ENCODE assay signal across 1 cellular context in the genomic region with DNA sequence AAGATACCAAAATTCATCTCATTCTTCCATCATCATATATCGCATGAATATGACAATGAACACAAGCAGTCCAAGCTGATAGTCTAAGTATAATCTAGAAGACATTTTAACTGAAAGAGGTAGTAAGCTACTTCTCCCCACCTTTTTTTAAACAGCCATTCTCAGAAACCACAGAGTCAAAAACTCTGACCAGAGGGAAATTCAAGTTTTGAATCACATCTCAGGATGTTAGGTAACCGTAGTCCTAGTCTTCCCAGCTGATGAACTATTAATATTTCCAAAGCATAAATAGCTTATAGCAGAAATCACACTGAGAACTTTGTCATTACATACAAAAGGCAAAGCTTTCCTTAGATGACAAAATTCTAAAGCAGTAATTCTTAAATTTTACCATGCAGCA.
TF ChIP-seq lines count a peak whose summit lies in the region.

No MANE protein-coding gene starts in this region.

TF ChIP-seq in GM23338, 12 proteins besides CTCF, POLR2A, EP300 and RAD21 (continued from another document):
- TF ChIP-seq, protein P1, sequence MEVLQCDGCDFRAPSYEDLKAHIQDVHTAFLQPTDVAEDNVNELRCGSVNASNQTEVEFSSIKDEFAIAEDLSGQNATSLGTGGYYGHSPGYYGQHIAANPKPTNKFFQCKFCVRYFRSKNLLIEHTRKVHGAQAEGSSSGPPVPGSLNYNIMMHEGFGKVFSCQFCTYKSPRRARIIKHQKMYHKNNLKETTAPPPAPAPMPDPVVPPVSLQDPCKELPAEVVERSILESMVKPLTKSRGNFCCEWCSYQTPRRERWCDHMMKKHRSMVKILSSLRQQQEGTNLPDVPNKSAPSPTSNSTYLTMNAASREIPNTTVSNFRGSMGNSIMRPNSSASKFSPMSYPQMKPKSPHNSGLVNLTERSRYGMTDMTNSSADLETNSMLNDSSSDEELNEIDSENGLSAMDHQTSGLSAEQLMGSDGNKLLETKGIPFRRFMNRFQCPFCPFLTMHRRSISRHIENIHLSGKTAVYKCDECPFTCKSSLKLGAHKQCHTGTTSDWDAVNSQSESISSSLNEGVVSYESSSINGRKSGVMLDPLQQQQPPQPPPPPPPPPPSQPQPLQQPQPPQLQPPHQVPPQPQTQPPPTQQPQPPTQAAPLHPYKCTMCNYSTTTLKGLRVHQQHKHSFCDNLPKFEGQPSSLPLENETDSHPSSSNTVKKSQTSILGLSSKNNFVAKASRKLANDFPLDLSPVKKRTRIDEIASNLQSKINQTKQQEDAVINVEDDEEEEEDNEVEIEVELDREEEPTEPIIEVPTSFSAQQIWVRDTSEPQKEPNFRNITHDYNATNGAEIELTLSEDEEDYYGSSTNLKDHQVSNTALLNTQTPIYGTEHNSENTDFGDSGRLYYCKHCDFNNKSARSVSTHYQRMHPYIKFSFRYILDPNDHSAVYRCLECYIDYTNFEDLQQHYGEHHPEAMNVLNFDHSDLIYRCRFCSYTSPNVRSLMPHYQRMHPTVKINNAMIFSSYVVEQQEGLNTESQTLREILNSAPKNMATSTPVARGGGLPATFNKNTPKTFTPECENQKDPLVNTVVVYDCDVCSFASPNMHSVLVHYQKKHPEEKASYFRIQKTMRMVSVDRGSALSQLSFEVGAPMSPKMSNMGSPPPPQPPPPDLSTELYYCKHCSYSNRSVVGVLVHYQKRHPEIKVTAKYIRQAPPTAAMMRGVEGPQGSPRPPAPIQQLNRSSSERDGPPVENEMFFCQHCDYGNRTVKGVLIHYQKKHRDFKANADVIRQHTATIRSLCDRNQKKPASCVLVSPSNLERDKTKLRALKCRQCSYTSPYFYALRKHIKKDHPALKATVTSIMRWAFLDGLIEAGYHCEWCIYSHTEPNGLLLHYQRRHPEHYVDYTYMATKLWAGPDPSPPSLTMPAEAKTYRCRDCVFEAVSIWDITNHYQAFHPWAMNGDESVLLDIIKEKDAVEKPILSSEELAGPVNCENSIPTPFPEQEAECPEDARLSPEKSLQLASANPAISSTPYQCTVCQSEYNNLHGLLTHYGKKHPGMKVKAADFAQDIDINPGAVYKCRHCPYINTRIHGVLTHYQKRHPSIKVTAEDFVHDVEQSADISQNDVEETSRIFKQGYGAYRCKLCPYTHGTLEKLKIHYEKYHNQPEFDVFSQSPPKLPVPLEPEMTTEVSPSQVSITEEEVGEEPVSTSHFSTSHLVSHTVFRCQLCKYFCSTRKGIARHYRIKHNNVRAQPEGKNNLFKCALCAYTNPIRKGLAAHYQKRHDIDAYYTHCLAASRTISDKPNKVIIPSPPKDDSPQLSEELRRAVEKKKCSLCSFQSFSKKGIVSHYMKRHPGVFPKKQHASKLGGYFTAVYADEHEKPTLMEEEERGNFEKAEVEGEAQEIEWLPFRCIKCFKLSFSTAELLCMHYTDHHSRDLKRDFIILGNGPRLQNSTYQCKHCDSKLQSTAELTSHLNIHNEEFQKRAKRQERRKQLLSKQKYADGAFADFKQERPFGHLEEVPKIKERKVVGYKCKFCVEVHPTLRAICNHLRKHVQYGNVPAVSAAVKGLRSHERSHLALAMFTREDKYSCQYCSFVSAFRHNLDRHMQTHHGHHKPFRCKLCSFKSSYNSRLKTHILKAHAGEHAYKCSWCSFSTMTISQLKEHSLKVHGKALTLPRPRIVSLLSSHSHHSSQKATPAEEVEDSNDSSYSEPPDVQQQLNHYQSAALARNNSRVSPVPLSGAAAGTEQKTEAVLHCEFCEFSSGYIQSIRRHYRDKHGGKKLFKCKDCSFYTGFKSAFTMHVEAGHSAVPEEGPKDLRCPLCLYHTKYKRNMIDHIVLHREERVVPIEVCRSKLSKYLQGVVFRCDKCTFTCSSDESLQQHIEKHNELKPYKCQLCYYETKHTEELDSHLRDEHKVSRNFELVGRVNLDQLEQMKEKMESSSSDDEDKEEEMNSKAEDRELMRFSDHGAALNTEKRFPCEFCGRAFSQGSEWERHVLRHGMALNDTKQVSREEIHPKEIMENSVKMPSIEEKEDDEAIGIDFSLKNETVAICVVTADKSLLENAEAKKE (CRISPR knock-in tag; IDR thresholded peaks at IDR 0.05): no peak
- TF ChIP-seq NANOG (IDR thresholded peaks at IDR 0.05; ENCODE audit: borderline replicate concordance): no peak
